ENCODE assay signal across 10 cellular contexts in genomic region chr12:118773956-118774723, GRCh38.
DNase-seq lines count a peak whose midpoint lies in the region; ATAC-seq, FAIRE-seq and TF ChIP-seq lines count a peak whose summit lies in the region.
"Had no signal": no experiment of that assay in that cellular context is flagged by ENCODE, and none has a peak within 500 bp of the region (broad histone marks: within the 10 kb centered on the region; RNA-seq: fewer than 3 reads in every experiment).

No MANE protein-coding gene starts in this region.

- no peak overlapping the region for H2AK5ac ChIP-seq in mesendoderm (ENCODE audit: low read length)

- no peak overlapping the region for H4K5ac ChIP-seq in mesendoderm (ENCODE audit: low read length)

- H3K36me3 ChIP-seq in K562 (ENCODE audit: control insufficient read depth, insufficient read depth, low read length) (no peaks in the 10 kb centered on the region), mesendoderm (ENCODE audit: control insufficient read depth, insufficient read depth, low read length) (no peaks in the 10 kb centered on the region)
- H3K36me3 ChIP-seq: esophagus squamous epithelium had no signal

- H3K27me3 ChIP-seq in K562 (ENCODE audit: control insufficient read depth in 2 of 2, insufficient read depth in 2 of 2, low read length in 2 of 2) (peaks cover 0 to 22% of the 10 kb centered on the region in 2 experiments; a peak in 2 of 5 replicates), mesendoderm (ENCODE audit: insufficient read depth, low read length, poor library complexity) (peaks cover 18% of the 10 kb centered on the region)

- no peak; the same call in 2 of the 3 replicates for ATAC-seq in K562
- ATAC-seq in GM18498 (IDR thresholded peaks at IDR 0.05; ENCODE audit: unreplicated experiment) = no peak
- no peak for ATAC-seq in HG02981 (IDR thresholded peaks at IDR 0.05; ENCODE audit: unreplicated experiment)
- no peak for ATAC-seq in GM18517 (IDR thresholded peaks at IDR 0.05; ENCODE audit: unreplicated experiment)

- no peaks in the 10 kb centered on the region for H3K9me1 ChIP-seq in K562 (ENCODE audit: control insufficient read depth, insufficient read depth, low read length)

- FAIRE-seq in K562 (lab: Jason Lieb, UNC) = no peak

- H3K4me2 ChIP-seq in K562 (ENCODE audit: insufficient read depth, low read length) (no peak overlapping the region), mesendoderm (ENCODE audit: low read length) (no peak overlapping the region)

- H2AFZ ChIP-seq in K562 (ENCODE audit: low read depth, low read length) = no peak overlapping the region

- H3K23ac ChIP-seq in mesendoderm (ENCODE audit: low read length) = no peak overlapping the region

- TF ChIP-seq RAD21 in K562 (CRISPR knock-in tag; conservative IDR thresholded peaks at IDR 0.05 in 1 of 2, IDR thresholded peaks at IDR 0.05 in 1 of 2) = no peak

- no peak overlapping the region for H2BK5ac ChIP-seq in mesendoderm (ENCODE audit: low read length)

- no peak overlapping the region for H3K56ac ChIP-seq in mesendoderm (ENCODE audit: low read length)

- H4K20me1 ChIP-seq in K562 (replicated peaks; ENCODE audit: control insufficient read depth, insufficient read depth, low read length) = no peaks in the 10 kb centered on the region; the same call in 1 of the 2 replicates

- TF ChIP-seq POLR2A in K562 (conservative IDR thresholded peaks at IDR 0.05) = no peak

- H3K18ac ChIP-seq in mesendoderm (ENCODE audit: low read length) = no peak overlapping the region

- H3K4me1 ChIP-seq in K562 (replicated peaks in 1 of 2; ENCODE audit: control insufficient read depth in 2 of 2, insufficient read depth in 2 of 2, low read length in 2 of 2) (no peaks in the 10 kb centered on the region), mesendoderm (ENCODE audit: control insufficient read depth, low read depth, low read length) (no peaks in the 10 kb centered on the region)
- H3K4me1 ChIP-seq: esophagus squamous epithelium had no signal

- no peak for TF ChIP-seq CTCF in K562 (IDR thresholded peaks at IDR 0.05 in 2 of 3, conservative IDR thresholded peaks at IDR 0.05 in 1 of 3; ENCODE audit: insufficient read depth in 2 of 3, low read depth in 1 of 3, low read length in 3 of 3)

- H3K9ac ChIP-seq in K562 (ENCODE audit: insufficient read depth in 1 of 2, low read depth in 2 of 2, low read length in 2 of 2) (no peak overlapping the region), mesendoderm (ENCODE audit: low read length) (no peak overlapping the region)

- intact Hi-C loops in K562 (cut with micrococcal nuclease) = no loop called here

- H2BK120ac ChIP-seq in mesendoderm (ENCODE audit: low read depth, low read length) = no peak overlapping the region

- no peaks in the 10 kb centered on the region for H3K9me3 ChIP-seq in K562 (replicated peaks; ENCODE audit: control insufficient read depth, insufficient read depth, low read depth, low read length)
- H3K9me3 ChIP-seq: esophagus squamous epithelium had no signal

- under 1% methylated on average over 38 of the region's 43 CpGs for WGBS in K562 (ENCODE audit: insufficient coverage, low coverage, missing lambda C conversion rate)
- WGBS in mesendoderm (ENCODE audit: extremely low coverage, insufficient coverage, low lambda C conversion rate) = no CpG with 5 or more reads among the region's 43 CpGs

- CTCF ChIA-PET in K562 (lab: Yijun Ruan, JAX; ENCODE audit: low intra/inter-chr PET ratio) = no interaction called here

- H4K8ac ChIP-seq in mesendoderm (ENCODE audit: low read depth, low read length) = no peak overlapping the region

- no peak overlapping the region for H3K27ac ChIP-seq in K562 (ENCODE audit: extremely low read depth, low read depth, low read length)
- H3K27ac ChIP-seq in mesendoderm (ENCODE audit: low read depth, low read length) = no peak overlapping the region
- H3K27ac ChIP-seq: esophagus squamous epithelium had no signal

- no peaks in the 10 kb centered on the region for H3K79me1 ChIP-seq in mesendoderm (ENCODE audit: low read length)

- H3K79me2 ChIP-seq in K562 (ENCODE audit: control insufficient read depth, insufficient read depth, low read length) = no peaks in the 10 kb centered on the region
- H3K79me2 ChIP-seq in mesendoderm (ENCODE audit: control insufficient read depth, insufficient read depth, low read length) = no peaks in the 10 kb centered on the region

- no peak overlapping the region for H2BK15ac ChIP-seq in mesendoderm (replicated peaks; ENCODE audit: low read depth)

- no TSS peak for BruUV-seq in K562 (replicated peaks; lab: Mats Ljungman, UMichigan)

- in situ Hi-C loops in K562 (cut with MboI) = no loop called here

- H3K4me3 ChIP-seq in K562 = no peak overlapping the region
- H3K4me3 ChIP-seq in mesendoderm (ENCODE audit: low read length) = no peak overlapping the region
- H3K4me3 ChIP-seq: esophagus squamous epithelium had no signal

- DNase-seq in DMS53 (lab: John Stamatoyannopoulos, UW) (peak; percentile 79), NCI-H2029 (lab: John Stamatoyannopoulos, UW) (peak; percentile 99), K562 (ENCODE audit: extremely low read depth in 1 of 4, low spot score in 3 of 4) (no peak), mesendoderm (peak; percentile 89), NCI-H1694 (lab: John Stamatoyannopoulos, UW) (no peak)
- DNase-seq: activated CD8-positive, alpha-beta memory T cell treated with anti-CD3 and anti-CD28 coated beads, Interleukin-2, amount 50 U/mL, for 48 hours; esophagus squamous epithelium had no signal

- TF ChIP-seq EP300 in K562 (IDR thresholded peaks at IDR 0.05; ENCODE audit: low read length) = no peak

- POLR2A ChIA-PET in K562 (lab: Yijun Ruan, JAX) = no interaction called here

- no peak overlapping the region for H3K4ac ChIP-seq in mesendoderm (ENCODE audit: low read depth, low read length)

TF ChIP-seq in K562, 482 proteins besides CTCF, POLR2A, EP300 and RAD21:
- no peak for TF ChIP-seq IRF9 (tag; IDR thresholded peaks at IDR 0.05)
- TF ChIP-seq ZNF511 (CRISPR knock-in tag; IDR thresholded peaks at IDR 0.05) = no peak
- no peak for TF ChIP-seq PML (IDR thresholded peaks at IDR 0.05; ENCODE audit: low read length)
- peak; percentile 81 for TF ChIP-seq RFX1 (IDR thresholded peaks at IDR 0.05)
- no peak for TF ChIP-seq ZNF184 (CRISPR knock-in tag; IDR thresholded peaks at IDR 0.05)
- TF ChIP-seq HINFP (tag; conservative IDR thresholded peaks at IDR 0.05; ENCODE audit: low read depth) = no peak
- TF ChIP-seq U2AF2 (optimal IDR thresholded peaks at IDR 0.05; ENCODE audit: low read depth, low read length) = no peak
- no peak for TF ChIP-seq ZKSCAN3 (CRISPR knock-in tag; IDR thresholded peaks at IDR 0.05)
TF ChIP-seq in K562: peak in this region for 1.

Comparison
In these comparisons a context has a peak if more than half of its experiments do, and no peak if none do; other contexts are left out.
1. DNase-seq: peak in DMS53 (single experiment), NCI-H2029 (single experiment) and mesendoderm (single experiment); none in K562 (0 of 4) and NCI-H1694 (single experiment).